ENCODE assay signal across 9 cellular contexts in genomic region chr9:121362813-121363585, GRCh38. TPM values are rescaled to one million over a fixed set of nuclear protein-coding genes. Genes with fewer than 3 reads are reported as not detected.
DNase-seq lines count a peak whose midpoint lies in the region; ATAC-seq and TF ChIP-seq lines count a peak whose summit lies in the region.
"Had no signal": no experiment of that assay in that cellular context is flagged by ENCODE, and none has a peak within 500 bp of the region (broad histone marks: within the 10 kb centered on the region; RNA-seq: fewer than 3 reads in every experiment).

No MANE protein-coding gene starts in this region.

- peak overlapping the region; percentile 93 for H3K27ac Mint-ChIP-seq in HFFc6

- peak; percentile 88 for DNase-seq in HFFc6
- DNase-seq in body of pancreas: no peak
- DNase-seq in kidney glomerular epithelial cell (lab: John Stamatoyannopoulos, UW): peak; percentile 21
- no peak for DNase-seq in RKO (ENCODE audit: low spot score)
- no peak for DNase-seq in NCI-H2081 (lab: John Stamatoyannopoulos, UW)
- DNase-seq in activated CD4-positive, alpha-beta T cell treated with anti-CD3 and anti-CD28 coated beads for 48 hours: no peak
- no peak for DNase-seq in stimulated activated CD4-positive, alpha-beta T cell treated with anti-CD3 and anti-CD28 coated beads, Interleukin-2, amount 100 ng/mL, for 24 hours
- DNase-seq: glutamatergic neuron had no signal

- peaks cover 94% of the 10 kb centered on the region for H3K4me1 Mint-ChIP-seq in HFFc6 (ENCODE audit: low read depth)

- H3K27me3 ChIP-seq in body of pancreas (no peaks in the 10 kb centered on the region), stomach smooth muscle (ENCODE audit: control insufficient read depth in 1 of 2, insufficient read depth in 2 of 2, low read length in 2 of 2) (no peaks in the 10 kb centered on the region)

- H3K27ac ChIP-seq in body of pancreas (peak overlapping the region in 3 of 4 donors; percentile 4 to 53 (median 38)), stomach smooth muscle (ENCODE audit: low read length) (peak overlapping the region; percentile 50)

- H3K27me3 Mint-ChIP-seq in HFFc6 (ENCODE audit: insufficient read depth): no peaks in the 10 kb centered on the region; the same call in 1 of the 2 replicates

- WGBS in body of pancreas, 2 donors: 31 to 35% methylated on average over 2 of the region's 2 CpGs

- TF ChIP-seq CTCF in HFFc6 (IDR thresholded peaks at IDR 0.05) (no peak), body of pancreas (IDR thresholded peaks at IDR 0.05) (no peak)

- no peak for TF ChIP-seq POLR2A in body of pancreas (IDR thresholded peaks at IDR 0.05)

- no peaks in the 10 kb centered on the region for H3K9me3 ChIP-seq in body of pancreas
- no peaks in the 10 kb centered on the region for H3K9me3 ChIP-seq in stomach smooth muscle (ENCODE audit: control insufficient read depth in 2 of 2, low read length in 2 of 2)

- H3K4me3 ChIP-seq in body of pancreas: no peak overlapping the region
- H3K4me3 ChIP-seq in stomach smooth muscle (ENCODE audit: low read length in 2 of 2): peak overlapping the region; percentile 44 to 47

- no peaks in the 10 kb centered on the region for H3K9me3 Mint-ChIP-seq in HFFc6

- H3K4me3 Mint-ChIP-seq in HFFc6: peak overlapping the region; percentile 80

- peaks cover 26% of the 10 kb centered on the region for H3K4me1 ChIP-seq in body of pancreas
- H3K4me1 ChIP-seq in stomach smooth muscle (ENCODE audit: control insufficient read depth, insufficient read depth, low read length): peaks cover 27% of the 10 kb centered on the region

- peaks cover 34% of the 10 kb centered on the region for H3K36me3 Mint-ChIP-seq in HFFc6 (ENCODE audit: low read depth)

- peak; percentile 38 for ATAC-seq in body of pancreas

- intact Hi-C loops in body of pancreas (cut with DNase I): no loop called here

- H3K9ac ChIP-seq in stomach smooth muscle (ENCODE audit: low read length in 2 of 2): peak overlapping the region; percentile 37 to 64

- H3K36me3 ChIP-seq in body of pancreas (replicated peaks in 1 of 2; ENCODE audit: insufficient read depth in 1 of 2, low read depth in 2 of 2) (no peaks in the 10 kb centered on the region), stomach smooth muscle (ENCODE audit: control insufficient read depth in 2 of 2, insufficient read depth in 2 of 2, low read length in 2 of 2) (no peaks in the 10 kb centered on the region)

RNA-seq across cellular contexts. Expression of gene STOM, which starts 7.1 kb away (rescaled TPM):
- total RNA-seq in HFFc6 (2021; fragmentation: NEBNext Ultra II Directional; extraction: Animal tissue kit (Norgen Biotek cat#: 25700)): 100 to 1,000 TPM in 5 of 6 experiments, 10 to 100 TPM in 1; 85.4 to 151 (median 138) TPM
- total RNA-seq in body of pancreas: 10 to 100 TPM; 59.9 to 70.5 TPM

Comparison
In these comparisons a context has a peak if more than half of its experiments do, and no peak if none do; other contexts are left out.
1. DNase-seq: peak in HFFc6 (single experiment) and kidney glomerular epithelial cell (single experiment); none in body of pancreas (0 of 4), RKO (single experiment), NCI-H2081 (0 of 2), activated CD4-positive, alpha-beta T cell treated with anti-CD3 and anti-CD28 coated beads for 48 hours (single experiment) and stimulated activated CD4-positive, alpha-beta T cell treated with anti-CD3 and anti-CD28 coated beads, Interleukin-2, amount 100 ng/mL, for 24 hours (0 of 2).
2. H3K4me3 ChIP-seq: peak in stomach smooth muscle (2 of 2); none in body of pancreas (0 of 2).